8 cellular contexts compared by ENCODE assay signal in genomic region chr19:4343056-4343844, GRCh38. TPM values are rescaled to one million over a fixed set of nuclear protein-coding genes. Genes with fewer than 3 reads are reported as not detected.
DNase-seq lines count a peak whose midpoint lies in the region; ATAC-seq and TF ChIP-seq lines count a peak whose summit lies in the region.

Gene MPND, plus strand, starts transcription at chr19:4343562. Its CDS starts 32 bp downstream, at chr19:4343594.

- intact Hi-C loops in lower leg skin (cut with DNase I; ENCODE audit: low total_unique reads), result no loop called here

- ATAC-seq in GM19035 (IDR thresholded peaks at IDR 0.05; ENCODE audit: unreplicated experiment) (peak; percentile 53), HG03354 (IDR thresholded peaks at IDR 0.05; ENCODE audit: poor library complexity, severe bottlenecking, unreplicated experiment) (peak; percentile 55)

- no peak for TF ChIP-seq POLR2A in lower leg skin (IDR thresholded peaks at IDR 0.05)

- no peak for TF ChIP-seq CTCF in lower leg skin (IDR thresholded peaks at IDR 0.05)

- peak within 1 kb of the TSS; percentile 64 for H3K4me3 ChIP-seq in lower leg skin (ENCODE audit: low read depth, poor library complexity, severe bottlenecking)

- DNase-seq in AML-193 (lab: John Stamatoyannopoulos, UW), result peak; percentile 27 to 44
- peak; percentile 62 for DNase-seq in NCI-H526 treated with DMSO at 0.1 percent for 48 hours (lab: John Stamatoyannopoulos, UW)
- DNase-seq in activated CD4-positive, alpha-beta T cell treated with anti-CD3 and anti-CD28 coated beads, Interleukin-2, amount 50 U/mL, for 4 hours, result peak; percentile 89
- peak; percentile 89 for DNase-seq in dermis blood vessel endothelial cell
- DNase-seq in lower leg skin (ENCODE audit: low spot score in 2 of 2), result peak; percentile 90 to 98
- DNase-seq in stimulated activated CD4-positive, alpha-beta T cell treated with anti-CD3 and anti-CD28 coated beads, Interleukin-4, amount 100 ng/mL, for 48 hours (ENCODE audit: low read depth in 2 of 2), result peak; percentile 88 to 93

- 0% methylated on average over 37 to 39 of the region's 80 CpGs for WGBS in lower leg skin, 2 donors

RNA-seq across cellular contexts. Expression of gene MPND, which starts in this region (rescaled TPM):
- total RNA-seq in dermis blood vessel endothelial cell (6.5 and 7.7 TPM in 2 replicates), lower leg skin (10 to 100 TPM in 1 of 4 donors, 1 to 10 TPM in 3; 4.4 to 10.6 (median 7.8) TPM)

Comparison
In these comparisons a context has a peak if more than half of its experiments do, and no peak if none do; other contexts are left out.
1. Peak in every context shown above with its lines: DNase-seq, ATAC-seq and H3K4me3 ChIP-seq.
2. DNase-seq: peak in every context shown above with its lines; median percentile 94 in lower leg skin; 90 in stimulated activated CD4-positive, alpha-beta T cell treated with anti-CD3 and anti-CD28 coated beads, Interleukin-4, amount 100 ng/mL, for 48 hours; 89 in activated CD4-positive, alpha-beta T cell treated with anti-CD3 and anti-CD28 coated beads, Interleukin-2, amount 50 U/mL, for 4 hours; 89 in dermis blood vessel endothelial cell; 62 in NCI-H526 treated with DMSO at 0.1 percent for 48 hours; 36 in AML-193.